Comparison of ENCODE assay signal across 15 cellular contexts in the genomic region with DNA sequence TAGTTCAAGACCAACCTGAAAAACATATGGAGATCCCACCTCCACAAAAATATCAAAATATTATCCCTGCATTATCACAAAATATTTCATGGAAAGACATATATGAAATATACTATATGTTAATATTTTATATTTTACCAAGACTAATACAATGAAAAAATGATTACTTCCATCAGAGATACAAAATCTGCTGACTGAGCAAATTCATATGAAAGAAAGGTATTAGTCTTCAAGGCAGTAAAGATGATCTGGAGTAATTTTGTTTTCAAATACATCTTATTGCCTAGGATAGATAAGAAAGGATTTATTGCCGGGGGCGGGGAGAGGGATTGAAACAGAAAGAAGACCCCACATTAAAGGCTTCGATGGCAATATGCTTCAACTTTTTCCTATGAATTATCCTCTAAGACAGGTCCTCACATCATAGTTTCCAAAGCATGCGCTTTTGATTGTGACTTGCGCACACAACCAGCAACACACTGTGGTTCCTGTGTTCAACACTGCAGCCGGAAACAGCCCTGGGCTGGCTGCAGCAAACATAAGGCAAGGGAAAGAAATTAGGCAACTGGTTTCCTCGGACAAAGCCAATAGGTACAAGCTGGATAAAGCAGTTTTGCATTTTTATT.
DNase-seq lines count a peak whose midpoint lies in the region; ATAC-seq, FAIRE-seq and TF ChIP-seq lines count a peak whose summit lies in the region.
"Had no signal": no experiment of that assay in that cellular context is flagged by ENCODE, and none has a peak within 500 bp of the region (broad histone marks: within the 10 kb centered on the region; RNA-seq: fewer than 3 reads in every experiment).

No MANE protein-coding gene starts in this region.

- no peak for FAIRE-seq in GM12878 (lab: Jason Lieb, UNC)
- FAIRE-seq: H54 had no signal

- TF ChIP-seq EP300 in GM12878 (IDR thresholded peaks at IDR 0.05; ENCODE audit: borderline replicate concordance in 1 of 2, control insufficient read depth in 1 of 2, low read depth in 2 of 2, low read length in 2 of 2) (no peak), upper lobe of left lung (IDR thresholded peaks at IDR 0.05) (no peak)

- H3K4me1 Mint-ChIP-seq in activated CD8-positive, alpha-beta T cell treated with anti-CD3 and anti-CD28 coated beads for 36 hours (ENCODE audit: low read depth): peaks cover 45% of the 10 kb centered on the region
- peaks cover 35 to 39% of the 10 kb centered on the region in 2 donors for H3K4me1 Mint-ChIP-seq in natural killer cell treated with Interleukin-12 subunit alpha and Interleukin-12 subunit beta and Interleukin-15 and Interleukin-18, amount 100 ng/mL, for 72 hours (ENCODE audit: low read depth in 2 of 2)

- WGBS in GM12878 (ENCODE audit: insufficient coverage, insufficient replicate concordance, low lambda C conversion rate, missing lambda C conversion rate): 96% methylated on average over 7 of the region's 7 CpGs
- WGBS in upper lobe of left lung, 2 donors: 77 to 87% methylated on average over 7 of the region's 7 CpGs

- H3K9me3 ChIP-seq in KOPT-K1 (ENCODE audit: insufficient read depth, low read length, poor library complexity, severe bottlenecking): no peaks in the 10 kb centered on the region
- no peaks in the 10 kb centered on the region; the same call in 2 of the 3 replicates for H3K9me3 ChIP-seq in GM12878 (replicated peaks; ENCODE audit: control insufficient read depth, insufficient read depth, low read length)
- no peaks in the 10 kb centered on the region for H3K9me3 ChIP-seq in upper lobe of left lung
- H3K9me3 ChIP-seq: BLaER1 treated with 17β-estradiol and CSF1 and Interleukin-3, amounts not matched to agents 10 nM and 100 nM; left ventricle myocardium inferior had no signal

- no peak overlapping the region; the same call in 1 of the 2 replicates for H3K4me3 ChIP-seq in GM12878
- H3K4me3 ChIP-seq in upper lobe of left lung: no peak overlapping the region
- H3K4me3 ChIP-seq: BLaER1 treated with 17β-estradiol and CSF1 and Interleukin-3, amounts not matched to agents 10 nM and 100 nM; left ventricle myocardium inferior had no signal

- H4K20me1 ChIP-seq in GM12878 (ENCODE audit: control insufficient read depth, insufficient read depth): no peaks in the 10 kb centered on the region; the same call in 1 of the 2 replicates

- H3K4me2 ChIP-seq in GM12878 (ENCODE audit: control insufficient read depth, insufficient read depth): peak overlapping the region; percentile 71
- H3K4me2 ChIP-seq: BLaER1 treated with 17β-estradiol and CSF1 and Interleukin-3, amounts not matched to agents 10 nM and 100 nM had no signal

- no TSS peak for BruUV-seq in GM12878 (replicated peaks; lab: Mats Ljungman, UMichigan)

- TF ChIP-seq POLR2A in GM12878 (IDR thresholded peaks at IDR 0.05; ENCODE audit: low read depth, low read length): no peak
- TF ChIP-seq POLR2A in upper lobe of left lung (IDR thresholded peaks at IDR 0.05): no peak

- H3K79me2 ChIP-seq in GM12878 (ENCODE audit: control insufficient read depth, insufficient read depth, low read length): peaks cover 49% of the 10 kb centered on the region

- H3K4me1 ChIP-seq in GM12878 (ENCODE audit: control insufficient read depth, insufficient read depth, low read length): peaks cover 13% of the 10 kb centered on the region
- peaks cover 6 to 20% (median 7%) of the 10 kb centered on the region in 4 donors for H3K4me1 ChIP-seq in upper lobe of left lung

- H3K9ac ChIP-seq in GM12878 (ENCODE audit: control insufficient read depth, insufficient read depth, low read length): no peak overlapping the region
- H3K9ac ChIP-seq: BLaER1 treated with 17β-estradiol and CSF1 and Interleukin-3, amounts not matched to agents 10 nM and 100 nM had no signal

- TF ChIP-seq RAD21 in GM12878 (IDR thresholded peaks at IDR 0.05; ENCODE audit: insufficient read depth, low read depth, low read length): no peak

- H3K27me3 Mint-ChIP-seq in activated CD8-positive, alpha-beta T cell treated with anti-CD3 and anti-CD28 coated beads for 36 hours: no peaks in the 10 kb centered on the region
- H3K27me3 Mint-ChIP-seq in natural killer cell treated with Interleukin-12 subunit alpha and Interleukin-12 subunit beta and Interleukin-15 and Interleukin-18, amount 100 ng/mL, for 72 hours: no peaks in the 10 kb centered on the region

- no peaks in the 10 kb centered on the region for H3K27me3 ChIP-seq in GM12878 (replicated peaks in 1 of 2; ENCODE audit: control insufficient read depth in 2 of 2, insufficient read depth in 2 of 2, low read length in 1 of 2)
- H3K27me3 ChIP-seq in upper lobe of left lung: no peaks in the 10 kb centered on the region
- H3K27me3 ChIP-seq: BLaER1 treated with 17β-estradiol and CSF1 and Interleukin-3, amounts not matched to agents 10 nM and 100 nM had no signal

- TF ChIP-seq CTCF in activated CD8-positive, alpha-beta T cell treated with anti-CD3 and anti-CD28 coated beads for 36 hours (IDR thresholded peaks at IDR 0.05): no peak
- TF ChIP-seq CTCF in GM12878 (IDR thresholded peaks at IDR 0.05 in 2 of 3, conservative IDR thresholded peaks at IDR 0.05 in 1 of 3; ENCODE audit: control insufficient read depth in 2 of 3, extremely low read depth in 1 of 3, insufficient read depth in 1 of 3, low read depth in 3 of 3, low read length in 3 of 3): no peak
- TF ChIP-seq CTCF in upper lobe of left lung (IDR thresholded peaks at IDR 0.05): no peak

- H3K36me3 Mint-ChIP-seq in activated CD8-positive, alpha-beta T cell treated with anti-CD3 and anti-CD28 coated beads for 36 hours (ENCODE audit: low read depth): no peaks in the 10 kb centered on the region
- H3K36me3 Mint-ChIP-seq in natural killer cell treated with Interleukin-12 subunit alpha and Interleukin-12 subunit beta and Interleukin-15 and Interleukin-18, amount 100 ng/mL, for 72 hours: no peaks in the 10 kb centered on the region

- RAD21 ChIA-PET in GM12878 (lab: Charles Lee; ENCODE audit: unreplicated experiment): interaction anchor here (0.6 kb wide), 1 partner anchor 1604 kb away, joined by 3 read pairs; no protein-coding TSS in a partner anchor

- peak overlapping the region; percentile 34 for H3K4me3 Mint-ChIP-seq in activated CD8-positive, alpha-beta T cell treated with anti-CD3 and anti-CD28 coated beads for 36 hours
- no peak overlapping the region for H3K4me3 Mint-ChIP-seq in natural killer cell treated with Interleukin-12 subunit alpha and Interleukin-12 subunit beta and Interleukin-15 and Interleukin-18, amount 100 ng/mL, for 72 hours

- CTCF ChIA-PET in activated CD8-positive, alpha-beta T cell treated with anti-CD3 and anti-CD28 coated beads for 36 hours (lab: Charles Lee): no interaction called here
- CTCF ChIA-PET in GM12878 (lab: Yijun Ruan, JAX): no interaction called here

- no peaks in the 10 kb centered on the region for H3K9me3 Mint-ChIP-seq in activated CD8-positive, alpha-beta T cell treated with anti-CD3 and anti-CD28 coated beads for 36 hours
- H3K9me3 Mint-ChIP-seq in natural killer cell treated with Interleukin-12 subunit alpha and Interleukin-12 subunit beta and Interleukin-15 and Interleukin-18, amount 100 ng/mL, for 72 hours: no peaks in the 10 kb centered on the region

- H3K36me3 ChIP-seq in KOPT-K1 (ENCODE audit: insufficient read depth, low read length) (no peaks in the 10 kb centered on the region), GM12878 (ENCODE audit: control insufficient read depth in 2 of 2, insufficient read depth in 2 of 2, low read length in 1 of 2) (no peaks in the 10 kb centered on the region), upper lobe of left lung (no peaks in the 10 kb centered on the region)
- H3K36me3 ChIP-seq: left ventricle myocardium inferior had no signal

- intact Hi-C loops in activated CD8-positive, alpha-beta T cell treated with anti-CD3 and anti-CD28 coated beads for 36 hours (cut with micrococcal nuclease): no loop called here
- intact Hi-C loops in GM12878 (cut with micrococcal nuclease; ENCODE audit: unreplicated experiment): no loop called here

- ATAC-seq in activated CD8-positive, alpha-beta T cell treated with anti-CD3 and anti-CD28 coated beads for 36 hours: peak; percentile 88
- no peak for ATAC-seq in GM12878
- ATAC-seq in HG03175 (IDR thresholded peaks at IDR 0.05; ENCODE audit: unreplicated experiment): no peak
- ATAC-seq in upper lobe of left lung (ENCODE audit: low FRiP score in 2 of 2): no peak
- ATAC-seq in natural killer cell treated with Interleukin-12 subunit alpha and Interleukin-12 subunit beta and Interleukin-15 and Interleukin-18, amount 100 ng/mL, for 72 hours: no peak

- SMC1A ChIA-PET in GM12878 (lab: Charles Lee; ENCODE audit: uncharacterized antibody, unreplicated experiment): no interaction called here

- H3K27ac ChIP-seq in KOPT-K1 (ENCODE audit: low read depth, low read length, poor library complexity, severe bottlenecking) (peak overlapping the region; percentile 49), GM12878 (ENCODE audit: control insufficient read depth, insufficient read depth) (peak overlapping the region; percentile 41), upper lobe of left lung (no peak overlapping the region)
- H3K27ac ChIP-seq: BLaER1 treated with 17β-estradiol and CSF1 and Interleukin-3, amounts not matched to agents 10 nM and 100 nM; left ventricle myocardium inferior had no signal

- H2AFZ ChIP-seq in GM12878 (ENCODE audit: control insufficient read depth, low read depth, low read length): no peak overlapping the region

- in situ Hi-C loops in GM12878 (cut with MboI): no loop called here

- POLR2A ChIA-PET in activated CD8-positive, alpha-beta T cell treated with anti-CD3 and anti-CD28 coated beads for 36 hours (lab: Charles Lee): interaction anchor here (0.7 to 1.2 kb wide), 2 partner anchors 14 to 21 kb away, joined by 3 read pairs; no protein-coding TSS in a partner anchor
- POLR2A ChIA-PET in GM12878 (lab: Charles Lee): no interaction called here

- peak overlapping the region; percentile 78 for H3K27ac Mint-ChIP-seq in activated CD8-positive, alpha-beta T cell treated with anti-CD3 and anti-CD28 coated beads for 36 hours
- H3K27ac Mint-ChIP-seq in natural killer cell treated with Interleukin-12 subunit alpha and Interleukin-12 subunit beta and Interleukin-15 and Interleukin-18, amount 100 ng/mL, for 72 hours: no peak overlapping the region

- peak; percentile 73 for DNase-seq in activated CD8-positive, alpha-beta T cell treated with anti-CD3 and anti-CD28 coated beads for 36 hours
- DNase-seq in GM12878 (ENCODE audit: low read depth, low spot score) (no peak), DMS53 treated with DMSO at 0.1 percent for 48 hours (lab: John Stamatoyannopoulos, UW; ENCODE audit: unreplicated experiment) (no peak), upper lobe of left lung (no peak)
- DNase-seq in stimulated activated CD4-positive, alpha-beta T cell treated with anti-CD3 and anti-CD28 coated beads, Interleukin-4, amount 100 ng/mL, for 24 hours: peak; percentile 61
- no peak for DNase-seq in natural killer cell treated with Interleukin-12 subunit alpha and Interleukin-12 subunit beta and Interleukin-15 and Interleukin-18, amount 100 ng/mL, for 72 hours (ENCODE audit: low spot score)
- DNase-seq: effector memory CD4-positive, alpha-beta T cell; glutamatergic neuron; Karpas-422; left ventricle myocardium inferior; NCI-H446 treated with DMSO at 0.1 percent for 48 hours had no signal

TF ChIP-seq in GM12878, 131 proteins besides CTCF, POLR2A, EP300 and RAD21 (continues in another document):
- 0 out of 2 replicates have a peak, but pooled peaks have one; percentile 9 for TF ChIP-seq RUNX3 (IDR thresholded peaks at IDR 0.05; ENCODE audit: low read length)

Comparison
In these comparisons a context has a peak if more than half of its experiments do, and no peak if none do; other contexts are left out.
1. H3K27ac ChIP-seq: peak in KOPT-K1 (single experiment) and GM12878 (single experiment); none in upper lobe of left lung (0 of 4).
2. DNase-seq: peak in activated CD8-positive, alpha-beta T cell treated with anti-CD3 and anti-CD28 coated beads for 36 hours (single experiment) and stimulated activated CD4-positive, alpha-beta T cell treated with anti-CD3 and anti-CD28 coated beads, Interleukin-4, amount 100 ng/mL, for 24 hours (single experiment); none in GM12878 (single experiment), DMS53 treated with DMSO at 0.1 percent for 48 hours (single experiment), upper lobe of left lung (0 of 2) and natural killer cell treated with Interleukin-12 subunit alpha and Interleukin-12 subunit beta and Interleukin-15 and Interleukin-18, amount 100 ng/mL, for 72 hours (single experiment).